In genomic region chr7:2819954-2820397, GRCh38 we compare ENCODE assay signal across 12 cellular contexts. TPM values are rescaled to one million over a fixed set of nuclear protein-coding genes. Genes with fewer than 3 reads are reported as not detected.
DNase-seq lines count a peak whose midpoint lies in the region; ATAC-seq and TF ChIP-seq lines count a peak whose summit lies in the region.
"Had no signal": no experiment of that assay in that cellular context is flagged by ENCODE, and none has a peak within 500 bp of the region (broad histone marks: within the 10 kb centered on the region; RNA-seq: fewer than 3 reads in every experiment).

No MANE protein-coding gene starts in this region.

- peaks cover 90% of the 10 kb centered on the region for H3K79me2 ChIP-seq in SK-N-SH (ENCODE audit: insufficient read depth)

- H3K27ac ChIP-seq in SK-N-SH (ENCODE audit: low read depth in 2 of 2, low read length in 1 of 2): peak overlapping the region in 1 of 2 experiments; percentile 78; a peak in 2 of 4 replicates
- H3K27ac ChIP-seq in colonic mucosa: peak overlapping the region; percentile 45
- H3K27ac ChIP-seq in lower lobe of right lung: peak overlapping the region; percentile 65
- H3K27ac ChIP-seq in subcutaneous abdominal adipose tissue (ENCODE audit: low read depth, low read length): peak overlapping the region; percentile 88
- H3K27ac ChIP-seq in body of pancreas: peak overlapping the region in 2 of 4 donors; percentile 29 to 85
- H3K27ac ChIP-seq: 22Rv1 had no signal

- 94% methylated on average over 16 of the region's 16 CpGs for WGBS in SK-N-SH (ENCODE audit: low lambda C conversion rate)
- 95 to 96% methylated on average over 16 of the region's 16 CpGs for WGBS in body of pancreas, 2 donors

- peaks cover 5% of the 10 kb centered on the region for H4K20me1 ChIP-seq in SK-N-SH (ENCODE audit: insufficient read depth)

- no peak overlapping the region for H2AFZ ChIP-seq in SK-N-SH (ENCODE audit: low read depth)

- TF ChIP-seq CTCF in SK-N-SH (IDR thresholded peaks at IDR 0.05): no peak
- TF ChIP-seq CTCF in colonic mucosa (IDR thresholded peaks at IDR 0.05): no peak
- TF ChIP-seq CTCF in lower lobe of right lung (IDR thresholded peaks at IDR 0.05): no peak
- TF ChIP-seq CTCF in body of pancreas (IDR thresholded peaks at IDR 0.05): no peak

- intact Hi-C loops in colonic mucosa (cut with DNase I) (no loop called here), lower lobe of right lung (cut with DNase I) (no loop called here), body of pancreas (cut with DNase I) (no loop called here)

- DNase-seq in SK-N-SH (no peak), colonic mucosa (no peak), lower lobe of right lung (no peak), body of pancreas (no peak), NCI-H2107 treated with DMSO at 0.1 percent for 48 hours (lab: John Stamatoyannopoulos, UW; ENCODE audit: unreplicated experiment) (no peak)
- DNase-seq in stimulated activated CD4-positive, alpha-beta T cell treated with anti-CD3 and anti-CD28 coated beads, Interleukin-12 subunit alpha, Interleukin-12 subunit beta, amount 100 ng/mL, for 4 hours: no peak
- DNase-seq: activated naive CD8-positive, alpha-beta T cell treated with anti-CD3 and anti-CD28 coated beads, Interleukin-2, amount 10 ng/mL, durations not matched to agents 7 days and 5 days; naive thymus-derived CD8-positive, alpha-beta T cell had no signal

- CTCF ChIA-PET in SK-N-SH (lab: Yijun Ruan, JAX): interaction anchor here (0.8 to 3.9 kb wide), 6 partner anchors 12 to 149 kb away, joined by 3 to 12 read pairs (median 4); no protein-coding TSS in a partner anchor

- H3K36me3 ChIP-seq in SK-N-SH (replicated peaks in 1 of 2; ENCODE audit: control insufficient read depth in 1 of 2, insufficient read depth in 2 of 2, low read length in 1 of 2) (no peaks in the 10 kb centered on the region), colonic mucosa (no peaks in the 10 kb centered on the region), lower lobe of right lung (no peaks in the 10 kb centered on the region), subcutaneous abdominal adipose tissue (ENCODE audit: control insufficient read depth in 5 of 5, insufficient read depth in 5 of 5, low read length in 5 of 5) (no peaks in the 10 kb centered on the region), body of pancreas (replicated peaks in 1 of 2; ENCODE audit: insufficient read depth in 1 of 2, low read depth in 2 of 2) (no peaks in the 10 kb centered on the region)

- H3K27me3 ChIP-seq in SK-N-SH (ENCODE audit: insufficient read depth): no peaks in the 10 kb centered on the region
- H3K27me3 ChIP-seq in colonic mucosa: no peaks in the 10 kb centered on the region
- no peaks in the 10 kb centered on the region for H3K27me3 ChIP-seq in lower lobe of right lung (ENCODE audit: low read depth)
- no peaks in the 10 kb centered on the region for H3K27me3 ChIP-seq in subcutaneous abdominal adipose tissue (ENCODE audit: control insufficient read depth in 5 of 5, insufficient read depth in 4 of 5, low read length in 5 of 5)
- H3K27me3 ChIP-seq in body of pancreas: no peaks in the 10 kb centered on the region

- no peak for TF ChIP-seq POLR2A in body of pancreas (IDR thresholded peaks at IDR 0.05)

- H3F3A ChIP-seq in SK-N-SH (replicated peaks; ENCODE audit: insufficient read depth): peaks cover 41% of the 10 kb centered on the region

- H3K9ac ChIP-seq in SK-N-SH (no peak overlapping the region), colonic mucosa (ENCODE audit: low read depth in 2 of 2, low read length in 2 of 2) (no peak overlapping the region), subcutaneous abdominal adipose tissue (ENCODE audit: low read length in 5 of 5) (no peak overlapping the region)

- no peak for TF ChIP-seq RAD21 in SK-N-SH (IDR thresholded peaks at IDR 0.05; ENCODE audit: low read length)

- H3K4me2 ChIP-seq in SK-N-SH: 0 out of 2 replicates have a peak overlapping the region, but pooled peaks have one; percentile 30

- TF ChIP-seq EP300 in SK-N-SH (IDR thresholded peaks at IDR 0.05; ENCODE audit: borderline replicate concordance in 1 of 2, low read depth in 1 of 2, low read length in 1 of 2): no peak

- H3K4me3 ChIP-seq in SK-N-SH (ENCODE audit: low read depth in 2 of 2, low read length in 1 of 2): no peak overlapping the region
- H3K4me3 ChIP-seq in colonic mucosa: no peak overlapping the region
- H3K4me3 ChIP-seq in lower lobe of right lung: no peak overlapping the region
- no peak overlapping the region for H3K4me3 ChIP-seq in subcutaneous abdominal adipose tissue (ENCODE audit: low read depth in 1 of 5, low read length in 5 of 5)
- H3K4me3 ChIP-seq in body of pancreas: no peak overlapping the region

- ATAC-seq in SK-N-SH treated with all-trans-retinoic acid at 6 μM for 48 hours (no peak), lower lobe of right lung (no peak), body of pancreas (no peak)
- ATAC-seq: naive thymus-derived CD8-positive, alpha-beta T cell had no signal

- peaks cover 15 to 27% of the 10 kb centered on the region in 2 experiments; a peak in 3 of 4 replicates for H3K4me1 ChIP-seq in SK-N-SH (ENCODE audit: control insufficient read depth in 1 of 2, insufficient read depth in 2 of 2, low read depth in 1 of 2, low read length in 1 of 2)
- H3K4me1 ChIP-seq in colonic mucosa: peaks cover 16% of the 10 kb centered on the region
- H3K4me1 ChIP-seq in lower lobe of right lung: peaks cover 65% of the 10 kb centered on the region
- H3K4me1 ChIP-seq in subcutaneous abdominal adipose tissue (ENCODE audit: control insufficient read depth in 5 of 5, insufficient read depth in 5 of 5, low read length in 5 of 5): peaks cover 2 to 70% (median 61%) of the 10 kb centered on the region in 5 donors
- H3K4me1 ChIP-seq in body of pancreas: peaks cover 38% of the 10 kb centered on the region

- no peaks in the 10 kb centered on the region for H3K9me3 ChIP-seq in SK-N-SH
- H3K9me3 ChIP-seq in colonic mucosa: no peaks in the 10 kb centered on the region
- H3K9me3 ChIP-seq in lower lobe of right lung: no peaks in the 10 kb centered on the region
- H3K9me3 ChIP-seq in subcutaneous abdominal adipose tissue (ENCODE audit: control insufficient read depth in 5 of 5, low read length in 5 of 5): no peaks in the 10 kb centered on the region
- H3K9me3 ChIP-seq in body of pancreas: no peaks in the 10 kb centered on the region
- H3K9me3 ChIP-seq: Caco-2 had no signal

- no peaks in the 10 kb centered on the region for H3K9me2 ChIP-seq in SK-N-SH

- POLR2A ChIA-PET in SK-N-SH (lab: Yijun Ruan, JAX): interaction anchor here (0.6 kb wide), 1 partner anchor 21 kb away, joined by 3 read pairs; no protein-coding TSS in a partner anchor

TF ChIP-seq in SK-N-SH, 30 proteins besides CTCF, POLR2A, EP300 and RAD21:
- TF ChIP-seq RFX5 (IDR thresholded peaks at IDR 0.05; ENCODE audit: low read length) (no peak), RCOR1 (IDR thresholded peaks at IDR 0.05; ENCODE audit: low read length) (no peak), FOSL2 (IDR thresholded peaks at IDR 0.05; ENCODE audit: borderline replicate concordance, low read depth) (no peak)

TF ChIP-seq in SK-N-SH treated with all-trans-retinoic acid at 6 μM for 48 hours, 23 proteins besides CTCF, POLR2A, EP300 and RAD21:
- TF ChIP-seq TSHZ2 (CRISPR knock-in tag; IDR thresholded peaks at IDR 0.05): no peak
- no peak for TF ChIP-seq SNAI2 (CRISPR knock-in tag; IDR thresholded peaks at IDR 0.05)
- no peak for TF ChIP-seq ZFP3 (CRISPR knock-in tag; IDR thresholded peaks at IDR 0.05)
- TF ChIP-seq ESRRG (CRISPR knock-in tag; IDR thresholded peaks at IDR 0.05): no peak
TF ChIP-seq in SK-N-SH treated with all-trans-retinoic acid at 6 μM for 48 hours: peak in this region for 0.

RNA-seq across cellular contexts. Expression of gene GNA12, which starts 24.1 kb away (rescaled TPM):
- polyA plus RNA-seq in SK-N-SH (2012; rRNA removed): 55.3 and 64.8 TPM in 2 replicates
- 39.3 and 56.9 TPM in 2 replicates for polyA plus RNA-seq in SK-N-SH (2012; cell fraction: cytosol; rRNA removed)
- 41.0 and 50.4 TPM in 2 replicates for polyA plus RNA-seq in SK-N-SH (2012; cell fraction: nucleus; rRNA removed)
- total RNA-seq in colonic mucosa (10 to 100 TPM; 19.7 to 24.8 TPM), lower lobe of right lung (41.6 TPM), body of pancreas (10 to 100 TPM; 12.2 to 17.5 TPM)
